2 cellular contexts compared by ENCODE assay signal in the genomic region with DNA sequence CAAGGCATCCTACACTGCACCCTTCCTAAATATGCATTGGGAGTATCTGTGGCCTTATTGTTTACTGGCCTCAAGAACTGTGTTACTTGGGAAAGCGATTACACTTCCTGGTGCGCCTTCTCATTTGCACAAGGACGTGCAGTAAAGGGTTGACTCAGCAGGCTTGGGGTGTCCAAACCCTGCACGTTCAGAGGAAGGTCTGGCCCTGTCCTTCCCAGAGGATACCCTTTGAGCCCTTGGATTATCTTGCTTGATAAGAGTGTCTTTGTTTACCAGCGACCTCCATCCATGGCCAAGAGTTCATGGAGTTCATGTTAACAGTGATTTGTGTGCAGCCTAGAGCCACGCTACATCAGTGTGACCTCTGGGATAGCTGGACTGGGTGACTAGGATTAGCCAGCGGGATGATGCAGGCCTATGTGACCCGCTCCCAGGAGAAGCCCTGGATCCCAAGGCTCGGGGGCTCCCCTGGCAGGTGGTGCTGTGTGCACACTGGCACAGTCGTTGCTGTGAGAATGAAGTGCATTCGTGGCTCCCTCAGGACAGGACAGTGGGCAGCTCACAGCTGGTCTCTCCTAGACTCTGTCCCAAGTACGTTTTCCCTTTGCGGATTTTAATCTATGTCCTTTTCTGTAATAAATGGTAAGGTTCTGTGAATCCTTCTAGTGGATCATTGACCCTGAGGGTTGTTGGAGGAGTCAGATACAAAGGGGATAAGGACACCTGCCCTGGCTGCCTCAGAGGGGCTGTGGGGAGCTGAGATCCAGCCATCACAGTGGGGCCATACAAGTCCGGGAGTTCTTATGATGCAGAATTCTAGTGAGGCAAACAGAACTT.
TF ChIP-seq lines count a peak whose summit lies in the region.

No MANE protein-coding gene starts in this region.

TF ChIP-seq in GM23338, 12 proteins besides CTCF, POLR2A, EP300 and RAD21 (continued from another document):
- TF ChIP-seq, protein P1, sequence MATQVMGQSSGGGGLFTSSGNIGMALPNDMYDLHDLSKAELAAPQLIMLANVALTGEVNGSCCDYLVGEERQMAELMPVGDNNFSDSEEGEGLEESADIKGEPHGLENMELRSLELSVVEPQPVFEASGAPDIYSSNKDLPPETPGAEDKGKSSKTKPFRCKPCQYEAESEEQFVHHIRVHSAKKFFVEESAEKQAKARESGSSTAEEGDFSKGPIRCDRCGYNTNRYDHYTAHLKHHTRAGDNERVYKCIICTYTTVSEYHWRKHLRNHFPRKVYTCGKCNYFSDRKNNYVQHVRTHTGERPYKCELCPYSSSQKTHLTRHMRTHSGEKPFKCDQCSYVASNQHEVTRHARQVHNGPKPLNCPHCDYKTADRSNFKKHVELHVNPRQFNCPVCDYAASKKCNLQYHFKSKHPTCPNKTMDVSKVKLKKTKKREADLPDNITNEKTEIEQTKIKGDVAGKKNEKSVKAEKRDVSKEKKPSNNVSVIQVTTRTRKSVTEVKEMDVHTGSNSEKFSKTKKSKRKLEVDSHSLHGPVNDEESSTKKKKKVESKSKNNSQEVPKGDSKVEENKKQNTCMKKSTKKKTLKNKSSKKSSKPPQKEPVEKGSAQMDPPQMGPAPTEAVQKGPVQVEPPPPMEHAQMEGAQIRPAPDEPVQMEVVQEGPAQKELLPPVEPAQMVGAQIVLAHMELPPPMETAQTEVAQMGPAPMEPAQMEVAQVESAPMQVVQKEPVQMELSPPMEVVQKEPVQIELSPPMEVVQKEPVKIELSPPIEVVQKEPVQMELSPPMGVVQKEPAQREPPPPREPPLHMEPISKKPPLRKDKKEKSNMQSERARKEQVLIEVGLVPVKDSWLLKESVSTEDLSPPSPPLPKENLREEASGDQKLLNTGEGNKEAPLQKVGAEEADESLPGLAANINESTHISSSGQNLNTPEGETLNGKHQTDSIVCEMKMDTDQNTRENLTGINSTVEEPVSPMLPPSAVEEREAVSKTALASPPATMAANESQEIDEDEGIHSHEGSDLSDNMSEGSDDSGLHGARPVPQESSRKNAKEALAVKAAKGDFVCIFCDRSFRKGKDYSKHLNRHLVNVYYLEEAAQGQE (IDR thresholded peaks at IDR 0.05; ENCODE audit: unreplicated experiment), result no peak
- TF ChIP-seq CREB1 (CRISPR knock-in tag; IDR thresholded peaks at IDR 0.05; ENCODE audit: low read depth) (no peak), NANOG (IDR thresholded peaks at IDR 0.05; ENCODE audit: borderline replicate concordance) (no peak), ZNF331 (CRISPR knock-in tag; IDR thresholded peaks at IDR 0.05; ENCODE audit: low read depth) (no peak), POLR2AphosphoS5 (IDR thresholded peaks at IDR 0.05; ENCODE audit: low read depth) (no peak)
TF ChIP-seq in GM23338: peak in this region for 0.

TF ChIP-seq in liver, 16 proteins besides CTCF, POLR2A, EP300 and RAD21 (continued from another document):
- TF ChIP-seq, protein P1 (IDR thresholded peaks at IDR 0.05), result peak; percentile 51
- no peak for TF ChIP-seq GABPA (IDR thresholded peaks at IDR 0.05 in 1 of 2, conservative IDR thresholded peaks at IDR 0.05 in 1 of 2)
- TF ChIP-seq, protein P2, sequence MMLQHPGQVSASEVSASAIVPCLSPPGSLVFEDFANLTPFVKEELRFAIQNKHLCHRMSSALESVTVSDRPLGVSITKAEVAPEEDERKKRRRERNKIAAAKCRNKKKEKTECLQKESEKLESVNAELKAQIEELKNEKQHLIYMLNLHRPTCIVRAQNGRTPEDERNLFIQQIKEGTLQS (IDR thresholded peaks at IDR 0.05), result no peak
- TF ChIP-seq FOXA2 (IDR thresholded peaks at IDR 0.05), result peak; percentile 90
- TF ChIP-seq HNF4A (conservative IDR thresholded peaks at IDR 0.05), result peak; percentile 73 to 91
- peak in 1 of 2 donors; percentile 75 for TF ChIP-seq JUND (IDR thresholded peaks at IDR 0.05)
- TF ChIP-seq NR2F2 (IDR thresholded peaks at IDR 0.05), result peak; percentile 97
- TF ChIP-seq HNF4G (IDR thresholded peaks at IDR 0.05), result no peak
- TF ChIP-seq TAF1 (conservative IDR thresholded peaks at IDR 0.05), result no peak
- TF ChIP-seq SP1 (IDR thresholded peaks at IDR 0.05), result peak; percentile 87
- peak; percentile 96 to 99 for TF ChIP-seq RXRA (IDR thresholded peaks at IDR 0.05)
